In the genomic region with DNA sequence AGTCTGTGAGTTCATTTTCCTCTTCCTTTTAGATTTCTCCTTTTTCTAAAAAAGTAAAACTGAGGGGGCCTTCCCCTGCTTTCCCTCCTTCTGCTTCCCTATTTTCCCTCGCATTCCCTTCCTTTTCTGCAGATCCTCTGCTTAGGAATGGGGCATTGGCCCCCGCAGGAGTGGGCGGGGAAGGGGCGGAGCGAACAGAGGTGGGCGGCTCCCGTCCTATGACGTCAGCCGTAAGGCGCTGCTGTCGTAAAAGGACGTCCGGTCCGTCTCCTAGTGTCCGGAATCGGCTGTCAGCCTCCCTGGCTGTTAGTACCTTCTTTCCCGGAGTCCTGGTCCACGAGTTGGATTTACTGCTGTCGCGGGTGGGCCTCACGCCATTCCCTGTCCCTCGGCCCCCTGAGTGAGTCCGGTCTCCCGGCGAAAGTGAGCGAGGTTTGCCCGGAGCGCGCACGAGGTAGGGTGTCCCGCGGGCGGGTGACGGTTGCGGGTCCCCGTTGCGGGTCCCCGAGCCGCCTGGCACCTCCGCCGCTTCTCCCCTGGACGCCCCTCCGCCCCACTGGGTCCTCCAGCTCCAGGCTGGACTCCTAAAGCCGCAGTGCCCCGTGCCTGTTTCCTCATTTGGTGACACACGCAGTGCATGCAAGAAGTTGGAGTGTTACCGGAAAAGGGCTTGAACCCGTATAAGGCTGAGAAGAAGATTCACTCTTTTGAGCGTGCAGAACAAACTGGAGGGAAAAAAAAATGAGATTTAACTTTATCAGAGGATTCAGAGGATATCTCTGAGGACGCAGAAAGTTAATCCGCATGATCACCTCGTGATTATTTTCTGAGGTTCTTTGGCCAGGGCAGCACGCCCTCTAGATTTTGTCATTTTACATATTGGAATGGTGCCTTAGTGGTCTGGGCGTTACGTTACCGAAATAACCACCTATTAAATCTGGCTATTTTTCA, we compare ENCODE assay signal across 8 cellular contexts. TPM values are rescaled to one million over a fixed set of nuclear protein-coding genes. Genes with fewer than 3 reads are reported as not detected.
DNase-seq lines count a peak whose midpoint lies in the region; ATAC-seq and TF ChIP-seq lines count a peak whose summit lies in the region.

ZNF330 (plus strand) TSS at position 241 of the 951 bp plus-strand sequence. CDS start 1,477 bp downstream, outside the sequence.

- H3K36me3 ChIP-seq in rectal smooth muscle tissue (ENCODE audit: control insufficient read depth, insufficient read depth, low read length), result no peaks in the 10 kb centered on the region
- H3K36me3 ChIP-seq in aorta (ENCODE audit: control insufficient read depth in 1 of 2, insufficient read depth in 2 of 2, low read length in 1 of 2), result no peaks in the 10 kb centered on the region

- peak within 1 kb of the TSS; percentile 79 for H3K9ac ChIP-seq in rectal smooth muscle tissue (ENCODE audit: low read length)

- ATAC-seq in GM18498 (IDR thresholded peaks at IDR 0.05; ENCODE audit: unreplicated experiment) (peak; percentile 89), HG02840 (IDR thresholded peaks at IDR 0.05; ENCODE audit: low FRiP score, unreplicated experiment) (peak; percentile 95), aorta (ENCODE audit: low FRiP score) (peak; percentile 100)

- no peaks in the 10 kb centered on the region for H3K9me3 ChIP-seq in aorta (ENCODE audit: control insufficient read depth, low read length)

- intact Hi-C loops in aorta (cut with DNase I), result no loop called here

- in situ Hi-C loops in astrocyte of the cerebellum (cut with HindIII; ENCODE audit: low sequenced_read_pairs), result no loop called here

- H3K4me3 ChIP-seq in astrocyte of the cerebellum (ENCODE audit: low read depth, low read length) (peak within 1 kb of the TSS; percentile 97), rectal smooth muscle tissue (ENCODE audit: low read length) (peak within 1 kb of the TSS; percentile 78), aorta (ENCODE audit: low read length in 2 of 2) (peak within 1 kb of the TSS; percentile 57 to 75)

- no peaks in the 10 kb centered on the region for H3K27me3 ChIP-seq in rectal smooth muscle tissue (ENCODE audit: control insufficient read depth, insufficient read depth, low read length)
- no peaks in the 10 kb centered on the region for H3K27me3 ChIP-seq in aorta (ENCODE audit: control insufficient read depth in 1 of 2, insufficient read depth in 2 of 2, low read length in 1 of 2)

- WGBS in aorta, 2 donors, result 0% methylated on average over 41 to 56 of the region's 56 CpGs

- peak; percentile 22 for TF ChIP-seq CTCF in astrocyte of the cerebellum (IDR thresholded peaks at IDR 0.05; ENCODE audit: low read depth, low read length, missing control alignments)

- H3K4me1 ChIP-seq in rectal smooth muscle tissue (ENCODE audit: control insufficient read depth, insufficient read depth, low read length) (peaks cover 10% of the 10 kb centered on the region), aorta (ENCODE audit: control insufficient read depth in 1 of 2, insufficient read depth in 2 of 2, low read length in 2 of 2) (no peaks in the 10 kb centered on the region)

- DNase-seq in NCI-H146 (lab: John Stamatoyannopoulos, UW), result peak; percentile 78
- peak; percentile 91 for DNase-seq in T-helper 9 cell
- peak; percentile 83 for DNase-seq in astrocyte of the cerebellum (ENCODE audit: low read depth)
- DNase-seq in hepatic stellate cell (ENCODE audit: low spot score), result peak; percentile 84
- peak; percentile 93 to 98 for DNase-seq in aorta

- H3K27ac ChIP-seq in rectal smooth muscle tissue (ENCODE audit: low read depth, low read length), result peak within 1 kb of the TSS; percentile 97
- H3K27ac ChIP-seq in aorta (ENCODE audit: low read depth in 1 of 2, low read length in 2 of 2), result peak within 1 kb of the TSS in 1 of 2 donors; percentile 83

RNA-seq across cellular contexts. Expression of gene ZNF330, which starts in this region (rescaled TPM):
- 10 to 100 TPM; 39.3 to 43.7 TPM for total RNA-seq in aorta
- 10 to 100 TPM; 20.0 to 22.0 TPM for polyA plus RNA-seq in aorta
